Comparison of ENCODE assay signal across 27 cellular contexts in genomic region chr11:33191456-33191855, GRCh38.
"Had no signal": no experiment of that assay in that cellular context is flagged by ENCODE, and none has a peak within 500 bp of the region (broad histone marks: within the 10 kb centered on the region; RNA-seq: fewer than 3 reads in every experiment).

No MANE protein-coding gene starts in this region.

- H3K27me3 ChIP-seq: dorsolateral prefrontal cortex, right atrium auricular region, spleen, testis, tibial artery, upper lobe of left lung, uterus had no signal

- H3K9me3 ChIP-seq: mucosa of descending colon, prostate gland, right atrium auricular region, spleen, testis, tibial artery, upper lobe of left lung, uterus had no signal

- H3K27me3 Mint-ChIP-seq: memory B cell; naive thymus-derived CD4-positive, alpha-beta T cell; stimulated activated memory B cell treated with anti-CD40 and anti-IgM and Interleukin-4, amounts not matched to agents 10 μg/mL and 1 μg/mL and 100 μg/mL, for 72 hours had no signal

- H3K27ac ChIP-seq: dorsolateral prefrontal cortex, epithelial cell of prostate, prostate gland, right atrium auricular region, spleen, testis, tibial artery, upper lobe of left lung, uterus had no signal

- H3K9me3 Mint-ChIP-seq: immature natural killer cell; memory B cell; naive thymus-derived CD4-positive, alpha-beta T cell; nephron progenitor cell; stimulated activated memory B cell treated with anti-CD40 and anti-IgM and Interleukin-4, amounts not matched to agents 10 μg/mL and 1 μg/mL and 100 μg/mL, for 72 hours had no signal

- H3K4me3 ChIP-seq: dorsolateral prefrontal cortex, lung, mucosa of descending colon, prostate gland, right atrium auricular region, spleen, testis, tibial artery, upper lobe of left lung, uterus had no signal

- DNase-seq: cerebellar nuclear complex; dorsolateral prefrontal cortex; effector CD4-positive, alpha-beta T cell; hypothalamus; immature natural killer cell; kidney; mucosa of descending colon; naive thymus-derived CD4-positive, alpha-beta T cell; nephron progenitor cell; nucleus accumbens; spleen; stimulated activated CD4-positive, alpha-beta T cell treated with anti-CD3 and anti-CD28 coated beads, Interleukin-4, amount 100 ng/mL, for 4 hours; stimulated activated naive CD8-positive, alpha-beta T cell treated with anti-CD3 and anti-CD28 coated beads, Interleukin-15, Interleukin-2, amounts not matched to agents 100 U/mL and 50 U/mL, for 24 hours; substantia nigra; testis; tibial artery; upper lobe of left lung; uterus had no signal

- ATAC-seq: esophagus mucosa; left lobe of liver; mucosa of descending colon; naive thymus-derived CD4-positive, alpha-beta T cell; sciatic nerve; stimulated activated memory B cell treated with anti-CD40 and anti-IgM and Interleukin-4, amounts not matched to agents 10 μg/mL and 1 μg/mL and 100 μg/mL, for 72 hours; stimulated activated naive CD8-positive, alpha-beta T cell treated with anti-CD3 and anti-CD28 coated beads, Interleukin-15, Interleukin-2, amounts not matched to agents 100 U/mL and 50 U/mL, for 24 hours had no signal

- H3K4me3 Mint-ChIP-seq: immature natural killer cell; memory B cell; naive thymus-derived CD4-positive, alpha-beta T cell; nephron progenitor cell; stimulated activated memory B cell treated with anti-CD40 and anti-IgM and Interleukin-4, amounts not matched to agents 10 μg/mL and 1 μg/mL and 100 μg/mL, for 72 hours had no signal

- H3K27ac Mint-ChIP-seq: immature natural killer cell; memory B cell; naive thymus-derived CD4-positive, alpha-beta T cell; nephron progenitor cell; stimulated activated memory B cell treated with anti-CD40 and anti-IgM and Interleukin-4, amounts not matched to agents 10 μg/mL and 1 μg/mL and 100 μg/mL, for 72 hours had no signal

- H3K4me1 ChIP-seq: prostate gland, right atrium auricular region, testis, tibial artery, upper lobe of left lung, uterus had no signal

- H3K4me1 Mint-ChIP-seq: immature natural killer cell, memory B cell had no signal

- H3K36me3 ChIP-seq: prostate gland, right atrium auricular region, spleen, tibial artery, upper lobe of left lung, uterus had no signal
